ENCODE assay signal across 7 cellular contexts in genomic region chr6:2004888-2005287, GRCh38.
"Had no signal": no experiment of that assay in that cellular context is flagged by ENCODE, and none has a peak within 500 bp of the region (broad histone marks: within the 10 kb centered on the region; RNA-seq: fewer than 3 reads in every experiment).

No MANE protein-coding gene starts in this region.

- ATAC-seq: GM23338, K562 had no signal

- DNase-seq: H9, HCEC 1CT, HFFc6, IMR-90, KG1 had no signal

- H3K4me3 ChIP-seq: GM23338, K562 had no signal
